ENCODE assay signal across 16 cellular contexts in the genomic region with DNA sequence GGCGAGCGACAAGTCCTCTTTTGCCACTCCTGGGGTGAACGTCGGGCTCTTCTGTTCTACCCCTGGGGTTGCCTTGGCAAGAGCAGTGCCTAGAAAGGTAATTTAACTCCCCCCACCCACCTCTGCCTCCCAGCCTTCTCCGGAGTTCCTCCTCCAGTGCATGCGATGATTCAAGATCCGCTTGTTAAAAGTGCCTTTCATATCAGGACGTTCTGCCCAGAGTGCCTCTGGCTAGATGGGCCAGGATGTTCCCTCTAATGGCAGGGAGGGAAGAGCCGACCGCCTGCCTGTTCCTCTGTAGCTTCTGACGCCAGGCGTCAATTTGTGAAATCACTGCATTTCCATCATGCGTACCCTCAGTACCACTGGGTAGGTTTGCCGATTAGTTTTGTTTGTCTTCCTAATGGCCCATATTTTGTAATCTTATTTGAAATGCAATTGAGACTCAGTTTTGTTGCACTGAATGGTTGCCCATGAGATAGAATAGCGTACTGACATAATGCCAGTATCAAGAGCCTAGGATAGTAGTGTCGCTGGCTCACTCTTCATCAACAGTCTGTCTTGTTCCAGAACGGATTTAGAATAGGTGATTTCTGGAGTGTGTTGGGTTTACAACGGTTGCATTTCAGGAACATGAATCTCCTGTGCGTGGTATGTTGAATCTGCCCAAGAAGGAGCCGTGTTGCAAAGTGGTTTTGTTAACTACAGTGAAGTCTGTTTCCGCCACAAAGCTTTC. TPM values are rescaled to one million over a fixed set of nuclear protein-coding genes. Genes with fewer than 3 reads are reported as not detected.
DNase-seq lines count a peak whose midpoint lies in the region; ATAC-seq and TF ChIP-seq lines count a peak whose summit lies in the region.
"Had no signal": no experiment of that assay in that cellular context is flagged by ENCODE, and none has a peak within 500 bp of the region (broad histone marks: within the 10 kb centered on the region; RNA-seq: fewer than 3 reads in every experiment).

No MANE protein-coding gene starts in this region.

- no peaks in the 10 kb centered on the region for H3K36me3 Mint-ChIP-seq in activated CD4-positive, alpha-beta memory T cell treated with anti-CD3 and anti-CD28 coated beads for 36 hours
- H3K36me3 Mint-ChIP-seq in activated CD4-positive, alpha-beta memory T cell treated with anti-CD3 and anti-CD28 coated beads, Interleukin-2, amount 10 ng/mL, durations not matched to agents 7 days and 5 days (ENCODE audit: low read depth) = no peaks in the 10 kb centered on the region
- H3K36me3 Mint-ChIP-seq in nephron progenitor cell (ENCODE audit: low read depth) = peaks cover 12% of the 10 kb centered on the region
- H3K36me3 Mint-ChIP-seq: CD8-positive, alpha-beta memory T cell had no signal

- TF ChIP-seq POLR2A in heart left ventricle (IDR thresholded peaks at IDR 0.05) (peak in 1 of 2 donors; percentile 12), gastrocnemius medialis (IDR thresholded peaks at IDR 0.05) (peak; percentile 18 to 25)

- H3K27me3 Mint-ChIP-seq in activated CD4-positive, alpha-beta memory T cell treated with anti-CD3 and anti-CD28 coated beads for 36 hours = no peaks in the 10 kb centered on the region
- H3K27me3 Mint-ChIP-seq in activated CD4-positive, alpha-beta memory T cell treated with anti-CD3 and anti-CD28 coated beads, Interleukin-2, amount 10 ng/mL, durations not matched to agents 7 days and 5 days = peaks cover 11% of the 10 kb centered on the region
- peaks cover 3% of the 10 kb centered on the region for H3K27me3 Mint-ChIP-seq in nephron progenitor cell (ENCODE audit: low read depth, poor library complexity)

- H3K4me1 ChIP-seq in heart left ventricle (peaks cover 0 to 56% (median 29%) of the 10 kb centered on the region in 12 donors), right cardiac atrium (ENCODE audit: control insufficient read depth, insufficient read depth, low read length) (peaks cover 16% of the 10 kb centered on the region), gastrocnemius medialis (peaks cover 41 to 44% of the 10 kb centered on the region in 2 donors)
- H3K4me1 ChIP-seq: BLaER1 had no signal

- peak; percentile 1 for DNase-seq in activated CD4-positive, alpha-beta memory T cell treated with anti-CD3 and anti-CD28 coated beads for 36 hours
- no peak for DNase-seq in activated CD4-positive, alpha-beta memory T cell treated with anti-CD3 and anti-CD28 coated beads, Interleukin-2, amount 10 ng/mL, durations not matched to agents 7 days and 5 days
- peak in 1 of 5 donors; percentile 55 for DNase-seq in heart left ventricle
- DNase-seq in right cardiac atrium = peak in 1 of 3 donors; percentile 49
- peak; percentile 57 to 69 for DNase-seq in gastrocnemius medialis
- DNase-seq in substantia nigra (lab: John Stamatoyannopoulos, UW) = no peak
- DNase-seq in nephron progenitor cell = no peak
- DNase-seq: Caco-2; CD8-positive, alpha-beta memory T cell; DND-41; GDM1; HCEC 1CT had no signal

- H3K9me3 ChIP-seq in heart left ventricle (no peaks in the 10 kb centered on the region), right cardiac atrium (ENCODE audit: control insufficient read depth, low read length) (no peaks in the 10 kb centered on the region), gastrocnemius medialis (no peaks in the 10 kb centered on the region)
- H3K9me3 ChIP-seq: BLaER1, Caco-2 had no signal

- CTCF ChIA-PET in activated CD4-positive, alpha-beta memory T cell treated with anti-CD3 and anti-CD28 coated beads for 36 hours (lab: Charles Lee) = interaction anchor here (2.8 to 6.4 kb wide), 2 partner anchors 236 to 241 kb away, joined by 43 to 124 read pairs; no protein-coding TSS in a partner anchor
- CTCF ChIA-PET in activated CD4-positive, alpha-beta memory T cell treated with anti-CD3 and anti-CD28 coated beads, Interleukin-2, amount 10 ng/mL, durations not matched to agents 7 days and 5 days (lab: Charles Lee) = interaction anchor here (1.6 to 5.6 kb wide), 3 partner anchors 71 to 242 kb away, joined by 4 to 71 read pairs (median 47); no protein-coding TSS in a partner anchor

- intact Hi-C loops in activated CD4-positive, alpha-beta memory T cell treated with anti-CD3 and anti-CD28 coated beads for 36 hours (cut with micrococcal nuclease) = no loop called here
- intact Hi-C loops in heart left ventricle (cut with DNase I) (loop anchor here in 5 of 10 donors (2.0 to 10.0 kb wide), 5 partner anchors 237 to 331 kb away; no protein-coding TSS in a partner anchor), right cardiac atrium (cut with DNase I) (loop anchor here (10.0 kb wide), 1 partner anchor 241 kb away; no protein-coding TSS in a partner anchor), gastrocnemius medialis (cut with DNase I; ENCODE audit: low total_unique reads) (loop anchor here (1.0 to 10.0 kb wide), 2 partner anchors 8 to 439 kb away; a partner anchor contains a TSS)

- H3K4me1 Mint-ChIP-seq in activated CD4-positive, alpha-beta memory T cell treated with anti-CD3 and anti-CD28 coated beads for 36 hours (ENCODE audit: low read depth) = peaks cover 1% of the 10 kb centered on the region
- H3K4me1 Mint-ChIP-seq in activated CD4-positive, alpha-beta memory T cell treated with anti-CD3 and anti-CD28 coated beads, Interleukin-2, amount 10 ng/mL, durations not matched to agents 7 days and 5 days = no peaks in the 10 kb centered on the region
- peaks cover 60% of the 10 kb centered on the region for H3K4me1 Mint-ChIP-seq in nephron progenitor cell

- ATAC-seq in heart left ventricle (peak; percentile 51 to 68 (median 56)), right cardiac atrium (peak; percentile 39 to 41), gastrocnemius medialis (peak; percentile 64 to 86), HG03097 (IDR thresholded peaks at IDR 0.05; ENCODE audit: low FRiP score, unreplicated experiment) (no peak)
- ATAC-seq: HepG2 had no signal

- H3K36me3 ChIP-seq in heart left ventricle (peaks cover 0 to 47% (median 13%) of the 10 kb centered on the region in 9 donors), gastrocnemius medialis (peaks cover 2 to 41% of the 10 kb centered on the region in 2 donors)

- H3K4me3 Mint-ChIP-seq in activated CD4-positive, alpha-beta memory T cell treated with anti-CD3 and anti-CD28 coated beads for 36 hours = no peak overlapping the region
- H3K4me3 Mint-ChIP-seq in activated CD4-positive, alpha-beta memory T cell treated with anti-CD3 and anti-CD28 coated beads, Interleukin-2, amount 10 ng/mL, durations not matched to agents 7 days and 5 days = no peak overlapping the region
- no peak overlapping the region for H3K4me3 Mint-ChIP-seq in nephron progenitor cell
- H3K4me3 Mint-ChIP-seq: CD8-positive, alpha-beta memory T cell had no signal

- no peaks in the 10 kb centered on the region for H3K9me3 Mint-ChIP-seq in activated CD4-positive, alpha-beta memory T cell treated with anti-CD3 and anti-CD28 coated beads for 36 hours
- no peaks in the 10 kb centered on the region for H3K9me3 Mint-ChIP-seq in activated CD4-positive, alpha-beta memory T cell treated with anti-CD3 and anti-CD28 coated beads, Interleukin-2, amount 10 ng/mL, durations not matched to agents 7 days and 5 days
- no peaks in the 10 kb centered on the region for H3K9me3 Mint-ChIP-seq in nephron progenitor cell
- H3K9me3 Mint-ChIP-seq: CD8-positive, alpha-beta memory T cell had no signal

- in situ Hi-C loops in gastrocnemius medialis (cut with MboI; ENCODE audit: low sequenced_read_pairs in 4 of 4) = loop anchor here in 3 of 4 donors (5.0 to 10.0 kb wide), 2 partner anchors 238 to 241 kb away; no protein-coding TSS in a partner anchor

- POLR2A ChIA-PET in activated CD4-positive, alpha-beta memory T cell treated with anti-CD3 and anti-CD28 coated beads for 36 hours (lab: Charles Lee) = no interaction called here
- POLR2A ChIA-PET in activated CD4-positive, alpha-beta memory T cell treated with anti-CD3 and anti-CD28 coated beads, Interleukin-2, amount 10 ng/mL, durations not matched to agents 7 days and 5 days (lab: Charles Lee) = no interaction called here

- no peak overlapping the region for H3K27ac Mint-ChIP-seq in activated CD4-positive, alpha-beta memory T cell treated with anti-CD3 and anti-CD28 coated beads for 36 hours
- no peak overlapping the region for H3K27ac Mint-ChIP-seq in activated CD4-positive, alpha-beta memory T cell treated with anti-CD3 and anti-CD28 coated beads, Interleukin-2, amount 10 ng/mL, durations not matched to agents 7 days and 5 days
- no peak overlapping the region for H3K27ac Mint-ChIP-seq in nephron progenitor cell
- H3K27ac Mint-ChIP-seq: CD8-positive, alpha-beta memory T cell had no signal

- H3K27me3 ChIP-seq in heart left ventricle = no peaks in the 10 kb centered on the region
- H3K27me3 ChIP-seq in right cardiac atrium (ENCODE audit: control insufficient read depth, insufficient read depth) = no peaks in the 10 kb centered on the region
- H3K27me3 ChIP-seq in gastrocnemius medialis = no peaks in the 10 kb centered on the region
- H3K27me3 ChIP-seq: BLaER1 had no signal

- H3K27ac ChIP-seq in heart left ventricle (peak overlapping the region in 10 of 12 donors; percentile 1 to 85 (median 59)), right cardiac atrium (ENCODE audit: low read length) (peak overlapping the region; percentile 14), gastrocnemius medialis (peak overlapping the region; percentile 71 to 92 (median 78)), substantia nigra (ENCODE audit: low read depth, low read length, poor library complexity, severe bottlenecking) (no peak overlapping the region)
- H3K27ac ChIP-seq: 22Rv1, BLaER1 had no signal

- no peak for TF ChIP-seq CTCF in heart left ventricle (IDR thresholded peaks at IDR 0.05)
- no peak for TF ChIP-seq CTCF in gastrocnemius medialis (IDR thresholded peaks at IDR 0.05 in 4 of 5, conservative IDR thresholded peaks at IDR 0.05 in 1 of 5)
- no peak for TF ChIP-seq CTCF in nephron progenitor cell (IDR thresholded peaks at IDR 0.05)

- H3K4me3 ChIP-seq in heart left ventricle (no peak overlapping the region), right cardiac atrium (ENCODE audit: low read length) (no peak overlapping the region), gastrocnemius medialis (no peak overlapping the region)
- H3K4me3 ChIP-seq: BLaER1 had no signal

- 63 to 76% (median 70%) methylated on average over 21 of the region's 21 CpGs for WGBS in heart left ventricle, 4 donors
- 79% methylated on average over 21 of the region's 21 CpGs for WGBS in right cardiac atrium

RNA-seq across cellular contexts. Expression of a gene that starts 13.5 kb away (rescaled TPM):
- total RNA-seq in activated CD4-positive, alpha-beta memory T cell treated with anti-CD3 and anti-CD28 coated beads for 36 hours = 1 to 10 TPM in 1 of 2 experiments, under 1 TPM in 1; 0.76 to 1.4 TPM
- not detected for total RNA-seq in activated CD4-positive, alpha-beta memory T cell treated with anti-CD3 and anti-CD28 coated beads, Interleukin-2, amount 10 ng/mL, durations not matched to agents 7 days and 5 days
- total RNA-seq in heart left ventricle (100 to 1,000 TPM in 3 of 9 donors, 10 to 100 TPM in 6; 36.8 to 554 (median 66.1) TPM), right cardiac atrium (10 to 100 TPM; 67.1 to 74.9 (median 70.6) TPM), gastrocnemius medialis (100 to 1,000 TPM; 465 to 605 (median 490) TPM)
- polyA plus RNA-seq in heart left ventricle (100 to 1,000 TPM in 1 of 2 donors, 10 to 100 TPM in 1; 30.2 to 115 TPM), right cardiac atrium (62.3 TPM)
- total RNA-seq: HepG2 had no signal
- polyA plus RNA-seq: HepG2 had no signal

Comparison
In these comparisons a context has a peak if more than half of its experiments do, and no peak if none do; other contexts are left out.
1. DNase-seq: peak in activated CD4-positive, alpha-beta memory T cell treated with anti-CD3 and anti-CD28 coated beads for 36 hours (single experiment) and gastrocnemius medialis (2 of 2); none in activated CD4-positive, alpha-beta memory T cell treated with anti-CD3 and anti-CD28 coated beads, Interleukin-2, amount 10 ng/mL, durations not matched to agents 7 days and 5 days (single experiment), substantia nigra (0 of 49) and nephron progenitor cell (single experiment).
2. RNA of a gene that starts 13.5 kb away (total RNA-seq): 465 to 605 TPM in gastrocnemius medialis, 67.1 to 74.9 TPM in right cardiac atrium and 36.8 to 554 TPM in heart left ventricle; 0.76 to 1.4 TPM in activated CD4-positive, alpha-beta memory T cell treated with anti-CD3 and anti-CD28 coated beads for 36 hours and not detected in activated CD4-positive, alpha-beta memory T cell treated with anti-CD3 and anti-CD28 coated beads, Interleukin-2, amount 10 ng/mL, durations not matched to agents 7 days and 5 days; every median in the first group is over 10 times any median in the second.